11 cellular contexts compared by ENCODE assay signal in genomic region chr2:169822785-169823392, GRCh38. TPM values are rescaled to one million over a fixed set of nuclear protein-coding genes. Genes with fewer than 3 reads are reported as not detected.
DNase-seq lines count a peak whose midpoint lies in the region; ATAC-seq and TF ChIP-seq lines count a peak whose summit lies in the region.
"Had no signal": no experiment of that assay in that cellular context is flagged by ENCODE, and none has a peak within 500 bp of the region (broad histone marks: within the 10 kb centered on the region; RNA-seq: fewer than 3 reads in every experiment).

No MANE protein-coding gene starts in this region.

- peaks cover 32% of the 10 kb centered on the region for H3K36me3 Mint-ChIP-seq in activated CD8-positive, alpha-beta memory T cell treated with anti-CD3 and anti-CD28 coated beads, Interleukin-2, amount 10 ng/mL, durations not matched to agents 7 days and 5 days
- H3K36me3 Mint-ChIP-seq in effector memory CD8-positive, alpha-beta T cell (ENCODE audit: insufficient read depth) = peaks cover 41% of the 10 kb centered on the region

- TF ChIP-seq POLR2A in vagina (IDR thresholded peaks at IDR 0.05) = no peak

- H3K4me3 Mint-ChIP-seq in activated CD8-positive, alpha-beta memory T cell treated with anti-CD3 and anti-CD28 coated beads, Interleukin-2, amount 10 ng/mL, durations not matched to agents 7 days and 5 days = peak overlapping the region; percentile 64
- peak overlapping the region; percentile 64 to 90 for H3K4me3 Mint-ChIP-seq in effector memory CD8-positive, alpha-beta T cell

- peak overlapping the region; percentile 94 for H3K4me2 ChIP-seq in skeletal muscle satellite cell (ENCODE audit: low read length)

- H3K9me3 Mint-ChIP-seq in activated CD8-positive, alpha-beta memory T cell treated with anti-CD3 and anti-CD28 coated beads, Interleukin-2, amount 10 ng/mL, durations not matched to agents 7 days and 5 days (ENCODE audit: low read depth) = no peaks in the 10 kb centered on the region
- no peaks in the 10 kb centered on the region for H3K9me3 Mint-ChIP-seq in effector memory CD8-positive, alpha-beta T cell

- peaks cover 5% of the 10 kb centered on the region for H3K36me3 ChIP-seq in skeletal muscle satellite cell (ENCODE audit: insufficient read depth, low read length)
- peaks cover 0 to 7% of the 10 kb centered on the region in 2 donors for H3K36me3 ChIP-seq in vagina

- H3K4me3 ChIP-seq in skeletal muscle satellite cell (ENCODE audit: low read length) = peak overlapping the region; percentile 84
- no peak overlapping the region for H3K4me3 ChIP-seq in vagina

- intact Hi-C loops in vagina (cut with DNase I) = loop anchor here (1.0 kb wide), 1 partner anchor 22 kb away; no protein-coding TSS in a partner anchor

- no peaks in the 10 kb centered on the region for H3K9me3 ChIP-seq in skeletal muscle satellite cell (replicated peaks; ENCODE audit: low read length)
- no peaks in the 10 kb centered on the region for H3K9me3 ChIP-seq in vagina
- H3K9me3 ChIP-seq: neutrophil, thyroid gland had no signal

- peak overlapping the region; percentile 48 for H3K9ac ChIP-seq in skeletal muscle satellite cell (ENCODE audit: low read depth, low read length)

- H3K27ac ChIP-seq in vagina = no peak overlapping the region
- H3K27ac ChIP-seq: neutrophil had no signal

- H3K4me1 ChIP-seq in skeletal muscle satellite cell (ENCODE audit: control insufficient read depth, insufficient read depth, low read length) (peaks cover 58% of the 10 kb centered on the region), vagina (peaks cover 39% of the 10 kb centered on the region)

- no peaks in the 10 kb centered on the region for H3K27me3 Mint-ChIP-seq in activated CD8-positive, alpha-beta memory T cell treated with anti-CD3 and anti-CD28 coated beads, Interleukin-2, amount 10 ng/mL, durations not matched to agents 7 days and 5 days
- no peaks in the 10 kb centered on the region for H3K27me3 Mint-ChIP-seq in effector memory CD8-positive, alpha-beta T cell

- no peak for TF ChIP-seq CTCF in vagina (IDR thresholded peaks at IDR 0.05)

- H3K27me3 ChIP-seq in skeletal muscle satellite cell (ENCODE audit: control insufficient read depth, insufficient read depth, low read length) = no peaks in the 10 kb centered on the region
- no peaks in the 10 kb centered on the region for H3K27me3 ChIP-seq in vagina
- H3K27me3 ChIP-seq: neutrophil, thyroid gland had no signal

- peak overlapping the region; percentile 33 for H3K27ac Mint-ChIP-seq in activated CD8-positive, alpha-beta memory T cell treated with anti-CD3 and anti-CD28 coated beads, Interleukin-2, amount 10 ng/mL, durations not matched to agents 7 days and 5 days
- H3K27ac Mint-ChIP-seq in effector memory CD8-positive, alpha-beta T cell = peak overlapping the region in 1 of 2 donors; percentile 31

- DNase-seq in activated CD8-positive, alpha-beta memory T cell treated with anti-CD3 and anti-CD28 coated beads, Interleukin-2, amount 10 ng/mL, durations not matched to agents 7 days and 5 days = no peak
- DNase-seq in activated CD8-positive, alpha-beta memory T cell treated with anti-CD3 and anti-CD28 coated beads, Interleukin-2, amount 50 U/mL, for 4 hours = no peak
- DNase-seq in OCI-M2 (lab: John Stamatoyannopoulos, UW; ENCODE audit: unreplicated experiment) (peak; percentile 43), NCI-H2029 (lab: John Stamatoyannopoulos, UW) (no peak), left lobe of liver (ENCODE audit: low spot score) (no peak), vagina (ENCODE audit: extremely low spot score in 2 of 2) (no peak)
- no peak for DNase-seq in effector memory CD8-positive, alpha-beta T cell
- DNase-seq: stimulated activated CD4-positive, alpha-beta T cell treated with anti-CD3 and anti-CD28 coated beads, Interleukin-4, amount 100 ng/mL, for 4 hours; thyroid gland had no signal

- peaks cover 56% of the 10 kb centered on the region for H3K4me1 Mint-ChIP-seq in activated CD8-positive, alpha-beta memory T cell treated with anti-CD3 and anti-CD28 coated beads, Interleukin-2, amount 10 ng/mL, durations not matched to agents 7 days and 5 days
- peaks cover 32 to 59% of the 10 kb centered on the region in 2 donors for H3K4me1 Mint-ChIP-seq in effector memory CD8-positive, alpha-beta T cell (ENCODE audit: low read depth in 2 of 2)

- no peak for ATAC-seq in activated CD8-positive, alpha-beta memory T cell treated with anti-CD3 and anti-CD28 coated beads, Interleukin-2, amount 10 ng/mL, durations not matched to agents 7 days and 5 days
- ATAC-seq in effector memory CD8-positive, alpha-beta T cell (replicated peaks) = no peak
- ATAC-seq in left lobe of liver = no peak

- CTCF ChIA-PET in activated CD8-positive, alpha-beta memory T cell treated with anti-CD3 and anti-CD28 coated beads, Interleukin-2, amount 10 ng/mL, durations not matched to agents 7 days and 5 days (lab: Charles Lee) = interaction anchor here (0.6 to 1.8 kb wide), 3 partner anchors 11 to 21 kb away, joined by 3 to 4 read pairs (median 4); no protein-coding TSS in a partner anchor

RNA-seq across cellular contexts. Expression of gene METTL5, which starts 1.8 kb away (rescaled TPM):
- total RNA-seq in activated CD8-positive, alpha-beta memory T cell treated with anti-CD3 and anti-CD28 coated beads, Interleukin-2, amount 10 ng/mL, durations not matched to agents 7 days and 5 days = 10 to 100 TPM; 62.7 to 68.5 TPM
- 46.1 and 62.1 TPM in 2 replicates for total RNA-seq in skeletal muscle satellite cell (2012; rRNA removed)
- total RNA-seq in left lobe of liver (15.2 TPM), vagina (22.1 TPM)

RNA-seq across cellular contexts. Expression of gene UBR3, which starts 4.4 kb away (rescaled TPM):
- total RNA-seq in activated CD8-positive, alpha-beta memory T cell treated with anti-CD3 and anti-CD28 coated beads, Interleukin-2, amount 10 ng/mL, durations not matched to agents 7 days and 5 days = 10 to 100 TPM; 21.3 to 23.2 TPM
- 29.9 and 31.9 TPM in 2 replicates for total RNA-seq in skeletal muscle satellite cell (2012; rRNA removed)
- 27.6 TPM for total RNA-seq in left lobe of liver
- total RNA-seq in vagina = 59.2 TPM

RNA-seq across cellular contexts. Expression of gene SSB, which starts 24.2 kb away (rescaled TPM):
- total RNA-seq in activated CD8-positive, alpha-beta memory T cell treated with anti-CD3 and anti-CD28 coated beads, Interleukin-2, amount 10 ng/mL, durations not matched to agents 7 days and 5 days = 10 to 100 TPM; 88.2 to 88.9 TPM
- total RNA-seq in skeletal muscle satellite cell (2012; rRNA removed) = 111 and 124 TPM in 2 replicates
- total RNA-seq in left lobe of liver (21.4 TPM), vagina (47.1 TPM)
